In genomic region chr12:31659087-31659942, GRCh38 we compare ENCODE assay signal across 7 cellular contexts.
A peak's percentile ranks its signal among the peaks of the same experiment; 100 is the strongest.
DNase-seq lines count a peak whose midpoint lies in the region; ATAC-seq and TF ChIP-seq lines count a peak whose summit lies in the region.

A gene with protein sequence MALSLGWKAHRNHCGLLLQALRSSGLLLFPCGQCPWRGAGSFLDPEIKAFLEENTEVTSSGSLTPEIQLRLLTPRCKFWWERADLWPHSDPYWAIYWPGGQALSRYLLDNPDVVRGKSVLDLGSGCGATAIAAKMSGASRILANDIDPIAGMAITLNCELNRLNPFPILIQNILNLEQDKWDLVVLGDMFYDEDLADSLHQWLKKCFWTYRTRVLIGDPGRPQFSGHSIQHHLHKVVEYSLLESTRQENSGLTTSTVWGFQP (plus strand): TSS chr12:31659688. CDS start chr12:31661954, 2,266 bp downstream.

- peak within 1 kb of the TSS; percentile 99 for H3K27ac Mint-ChIP-seq in T-helper 2 cell treated with Interferon-gamma antibody and Interleukin-4, amounts not matched to agents 5 μg/mL and 100 μg/mL, for 36 hours

- H3K9ac ChIP-seq in rectal smooth muscle tissue (ENCODE audit: low read length) = peak within 1 kb of the TSS; percentile 26

- no peaks in the 10 kb centered on the region for H3K4me1 ChIP-seq in rectal smooth muscle tissue (ENCODE audit: control insufficient read depth, insufficient read depth, low read length)

- in situ Hi-C loops in astrocyte of the cerebellum (cut with HindIII; ENCODE audit: low sequenced_read_pairs) = loop anchor here (25.0 kb wide), 1 partner anchor 1003 kb away; no protein-coding TSS in a partner anchor

- H3K4me3 ChIP-seq in astrocyte of the cerebellum (ENCODE audit: low read depth, low read length) (peak within 1 kb of the TSS; percentile 75), rectal smooth muscle tissue (ENCODE audit: low read length) (peak within 1 kb of the TSS; percentile 65)

- TF ChIP-seq CTCF in astrocyte of the cerebellum (IDR thresholded peaks at IDR 0.05; ENCODE audit: low read depth, low read length, missing control alignments) = peak; percentile 38

- H3K36me3 ChIP-seq in rectal smooth muscle tissue (ENCODE audit: control insufficient read depth, insufficient read depth, low read length) = no peaks in the 10 kb centered on the region

- H3K27me3 Mint-ChIP-seq in T-helper 2 cell treated with Interferon-gamma antibody and Interleukin-4, amounts not matched to agents 5 μg/mL and 100 μg/mL, for 36 hours (ENCODE audit: low read depth) = no peaks in the 10 kb centered on the region

- peaks cover 15% of the 10 kb centered on the region for H3K4me1 Mint-ChIP-seq in T-helper 2 cell treated with Interferon-gamma antibody and Interleukin-4, amounts not matched to agents 5 μg/mL and 100 μg/mL, for 36 hours (ENCODE audit: low read depth)

- H3K9me3 Mint-ChIP-seq in T-helper 2 cell treated with Interferon-gamma antibody and Interleukin-4, amounts not matched to agents 5 μg/mL and 100 μg/mL, for 36 hours = no peaks in the 10 kb centered on the region

- peak within 1 kb of the TSS; percentile 97 for H3K27ac ChIP-seq in rectal smooth muscle tissue (ENCODE audit: low read depth, low read length)

- peak; percentile 81 to 87 for DNase-seq in NCI-H187 (lab: John Stamatoyannopoulos, UW)
- DNase-seq in T-helper 2 cell treated with Interferon-gamma antibody and Interleukin-4, amounts not matched to agents 5 μg/mL and 100 μg/mL, for 36 hours (ENCODE audit: low spot score) = peak; percentile 95
- peak; percentile 59 for DNase-seq in astrocyte of the cerebellum (ENCODE audit: low read depth)
- DNase-seq in hepatic stellate cell (ENCODE audit: low spot score) = peak; percentile 72

- peak; percentile 99 for ATAC-seq in GM18498 (IDR thresholded peaks at IDR 0.05; ENCODE audit: unreplicated experiment)
- ATAC-seq in HG02938 (IDR thresholded peaks at IDR 0.05; ENCODE audit: unreplicated experiment) = peak; percentile 97

- no peaks in the 10 kb centered on the region for H3K36me3 Mint-ChIP-seq in T-helper 2 cell treated with Interferon-gamma antibody and Interleukin-4, amounts not matched to agents 5 μg/mL and 100 μg/mL, for 36 hours (ENCODE audit: low read depth)

- peak within 1 kb of the TSS; percentile 97 for H3K4me3 Mint-ChIP-seq in T-helper 2 cell treated with Interferon-gamma antibody and Interleukin-4, amounts not matched to agents 5 μg/mL and 100 μg/mL, for 36 hours

- H3K27me3 ChIP-seq in rectal smooth muscle tissue (ENCODE audit: control insufficient read depth, insufficient read depth, low read length) = no peaks in the 10 kb centered on the region

Comparison
In these comparisons a context has a peak if more than half of its experiments do, and no peak if none do; other contexts are left out.
1. Peak in every context shown above with its lines: DNase-seq, ATAC-seq, H3K4me3 ChIP-seq and H3K27ac ChIP-seq.